1 cellular context compared by ENCODE assay signal in genomic region chr17:78785663-78786057, GRCh38.
TF ChIP-seq lines count a peak whose summit lies in the region.

No MANE protein-coding gene starts in this region.

TF ChIP-seq in HepG2, 621 proteins besides CTCF, POLR2A, EP300 and RAD21:
- TF ChIP-seq GTF3A (CRISPR knock-in tag; conservative IDR thresholded peaks at IDR 0.05) (no peak), SOX13 (IDR thresholded peaks at IDR 0.05) (no peak), SOX13 (CRISPR knock-in tag; conservative IDR thresholded peaks at IDR 0.05 in 1 of 2, IDR thresholded peaks at IDR 0.05 in 1 of 2) (peak in 1 of 2 experiments; percentile 92; a peak in 2 of 4 replicates), TEAD3 (CRISPR knock-in tag; optimal IDR thresholded peaks at IDR 0.05; ENCODE audit: borderline replicate concordance) (peak; percentile 55), ZBTB7B (CRISPR knock-in tag; IDR thresholded peaks at IDR 0.05) (0 out of 2 replicates have a peak, but pooled peaks have one; percentile 32), ZFP36L2 (CRISPR knock-in tag; IDR thresholded peaks at IDR 0.05) (no peak), ZGPAT (CRISPR knock-in tag; IDR thresholded peaks at IDR 0.05) (0 out of 2 replicates have a peak, but pooled peaks have one; percentile 37), ARID5B (CRISPR knock-in tag; IDR thresholded peaks at IDR 0.05) (0 out of 2 replicates have a peak, but pooled peaks have one; percentile 11), SOX5 (CRISPR knock-in tag; IDR thresholded peaks at IDR 0.05; ENCODE audit: borderline replicate concordance) (peak; percentile 63; the same call in 1 of the 2 replicates), FOXA3 (CRISPR knock-in tag; IDR thresholded peaks at IDR 0.05) (peak; percentile 20; the same call in 1 of the 2 replicates), SOX6 (IDR thresholded peaks at IDR 0.05) (no peak), SOX6 (CRISPR knock-in tag; IDR thresholded peaks at IDR 0.05) (peak; percentile 55; the same call in 1 of the 2 replicates), SALL1 (CRISPR knock-in tag; IDR thresholded peaks at IDR 0.05) (no peak), NRL (CRISPR knock-in tag; IDR thresholded peaks at IDR 0.05; ENCODE audit: borderline replicate concordance) (no peak)
